Comparison of ENCODE assay signal across 16 cellular contexts in the genomic region with DNA sequence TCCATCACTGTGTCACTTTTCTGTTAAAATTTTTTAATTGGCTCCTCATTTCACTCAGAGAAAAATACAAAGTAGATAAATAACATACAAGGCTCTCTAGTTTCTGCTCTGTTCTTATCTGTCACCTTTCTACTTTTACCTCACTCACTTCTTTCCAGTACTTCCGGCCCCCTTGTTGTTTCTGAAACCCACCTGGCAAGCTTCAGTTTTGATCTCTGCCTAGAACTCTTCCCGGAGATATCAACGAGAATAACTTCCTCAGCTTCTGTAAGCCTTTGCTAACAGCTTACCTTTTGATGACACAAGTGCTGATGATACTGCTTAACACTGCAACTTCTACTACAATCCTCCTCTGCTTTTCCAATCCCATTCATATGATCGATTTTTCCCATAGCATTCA.
A peak's percentile ranks its signal among the peaks of the same experiment; 100 is the strongest.
DNase-seq lines count a peak whose midpoint lies in the region; ATAC-seq and TF ChIP-seq lines count a peak whose summit lies in the region.
"Had no signal": no experiment of that assay in that cellular context is flagged by ENCODE, and none has a peak within 500 bp of the region (broad histone marks: within the 10 kb centered on the region; RNA-seq: fewer than 3 reads in every experiment).

No MANE protein-coding gene starts in this region.

- H3K18ac ChIP-seq in neuronal stem cell (ENCODE audit: low read length): no peak overlapping the region

- no peak overlapping the region for H4K91ac ChIP-seq in neuronal stem cell (ENCODE audit: low read depth, low read length, poor library complexity)

- peak; percentile 66 for DNase-seq in MM.1S
- DNase-seq in PC-3: no peak
- DNase-seq in neuronal stem cell (ENCODE audit: low spot score): no peak
- no peak for DNase-seq in NCI-H1694 (lab: John Stamatoyannopoulos, UW)
- DNase-seq in amygdala (lab: John Stamatoyannopoulos, UW): no peak
- DNase-seq in right cardiac atrium: no peak
- DNase-seq: C1 segment of cervical spinal cord; Calu3; CD4-positive, alpha-beta memory T cell; COR-L47; DMS53; DMS79 treated with DMSO at 0.1 percent for 48 hours; GF-D8; GOT3; H7 had no signal

- H3K4me1 ChIP-seq in MM.1S (ENCODE audit: low read length) (peaks cover 16% of the 10 kb centered on the region), PC-3 (ENCODE audit: insufficient read depth, low read length) (no peaks in the 10 kb centered on the region), neuronal stem cell (ENCODE audit: control insufficient read depth in 2 of 2, insufficient read depth in 1 of 2, low read depth in 1 of 2, low read length in 2 of 2) (no peaks in the 10 kb centered on the region), right cardiac atrium (ENCODE audit: control insufficient read depth, insufficient read depth, low read length) (no peaks in the 10 kb centered on the region)

- H4K20me1 ChIP-seq in MM.1S (ENCODE audit: insufficient read depth, low read length): no peaks in the 10 kb centered on the region
- H4K20me1 ChIP-seq in PC-3 (ENCODE audit: low read length): no peaks in the 10 kb centered on the region

- H4K8ac ChIP-seq in neuronal stem cell (ENCODE audit: low read depth, low read length): no peak overlapping the region

- H2BK15ac ChIP-seq in neuronal stem cell (ENCODE audit: low read length): no peak overlapping the region

- H3K27ac ChIP-seq in MM.1S (ENCODE audit: low read length) (peak overlapping the region; percentile 47; the same call in 1 of the 2 replicates), PC-3 (ENCODE audit: low read length) (no peak overlapping the region), neuronal stem cell (replicated peaks; ENCODE audit: low read length) (no peak overlapping the region), right cardiac atrium (ENCODE audit: low read length) (no peak overlapping the region)

- no CpG with 5 or more reads among the region's 4 CpGs for WGBS in neuronal stem cell (ENCODE audit: extremely low coverage in 2 of 2, insufficient read length in 2 of 2, insufficient replicate concordance in 1 of 2), 2 donors
- 50% methylated on average over 4 of the region's 4 CpGs for WGBS in right cardiac atrium

- H3K9me2 ChIP-seq in MM.1S (replicated peaks; ENCODE audit: insufficient read depth, low read length) (no peaks in the 10 kb centered on the region), PC-3 (replicated peaks; ENCODE audit: low read length) (no peaks in the 10 kb centered on the region)

- H3K23ac ChIP-seq in neuronal stem cell (ENCODE audit: low read depth, low read length, poor library complexity): no peak overlapping the region

- no peaks in the 10 kb centered on the region for H3K79me1 ChIP-seq in neuronal stem cell (ENCODE audit: low read depth, low read length)

- H2BK12ac ChIP-seq in neuronal stem cell (ENCODE audit: low read length): no peak overlapping the region

- ATAC-seq in PC-3: no peak
- no peak for ATAC-seq in right cardiac atrium
- ATAC-seq: HCT116 had no signal

- H3K9ac ChIP-seq in MM.1S (ENCODE audit: low read length) (no peak overlapping the region; the same call in 1 of the 2 replicates), PC-3 (ENCODE audit: low read length) (no peak overlapping the region), neuronal stem cell (ENCODE audit: low read depth, low read length, poor library complexity) (no peak overlapping the region)

- H2AFZ ChIP-seq in MM.1S (ENCODE audit: low read length) (peak overlapping the region; percentile 5), PC-3 (ENCODE audit: low read length) (0 out of 2 replicates have a peak overlapping the region, but pooled peaks have one; percentile 3), neuronal stem cell (ENCODE audit: low read length) (peak overlapping the region; percentile 17)

- no peaks in the 10 kb centered on the region for H3K79me2 ChIP-seq in MM.1S (ENCODE audit: low read length)
- no peaks in the 10 kb centered on the region for H3K79me2 ChIP-seq in PC-3 (ENCODE audit: low read length)

- H2BK5ac ChIP-seq in neuronal stem cell (ENCODE audit: low read length): no peak overlapping the region

- POLR2A ChIA-PET in PC-3 (lab: Charles Lee; ENCODE audit: unreplicated experiment): no interaction called here

- TF ChIP-seq CTCF in MM.1S (IDR thresholded peaks at IDR 0.05; ENCODE audit: low read length) (no peak), PC-3 (conservative IDR thresholded peaks at IDR 0.05; ENCODE audit: low read depth, low read length) (no peak)

- intact Hi-C loops in PC-3 (cut with micrococcal nuclease) (no loop called here), right cardiac atrium (cut with DNase I) (no loop called here)

- no peak overlapping the region for H2AK5ac ChIP-seq in neuronal stem cell (ENCODE audit: low read depth, low read length)

- H3K4me2 ChIP-seq in MM.1S (ENCODE audit: low read depth, low read length): peak overlapping the region; percentile 38
- H3K4me2 ChIP-seq in PC-3 (ENCODE audit: low read length): no peak overlapping the region
- H3K4me2 ChIP-seq in neuronal stem cell (ENCODE audit: insufficient read depth, low read length, poor library complexity, severe bottlenecking): no peak overlapping the region

- BruUV-seq in PC-3 (replicated peaks; lab: Mats Ljungman, UMichigan): no TSS peak

- no peak overlapping the region for H3K4ac ChIP-seq in neuronal stem cell (ENCODE audit: low read length)

- no peak overlapping the region for H3K14ac ChIP-seq in neuronal stem cell (ENCODE audit: low read length)

- H3K36me3 ChIP-seq in MM.1S (replicated peaks; ENCODE audit: insufficient read depth, low read length): no peaks in the 10 kb centered on the region
- H3K36me3 ChIP-seq in PC-3 (ENCODE audit: low read depth, low read length): no peaks in the 10 kb centered on the region
- no peaks in the 10 kb centered on the region for H3K36me3 ChIP-seq in neuronal stem cell (replicated peaks in 1 of 2; ENCODE audit: control insufficient read depth in 2 of 2, insufficient read depth in 2 of 2, low read length in 2 of 2)

- H3F3A ChIP-seq in MM.1S (ENCODE audit: insufficient read depth, low read length) (peaks cover 6% of the 10 kb centered on the region; the same call in 1 of the 2 replicates), PC-3 (ENCODE audit: low read length, unreplicated experiment) (no peaks in the 10 kb centered on the region)

- H3K27me3 ChIP-seq in MM.1S (replicated peaks; ENCODE audit: insufficient read depth, low read length) (no peaks in the 10 kb centered on the region), PC-3 (ENCODE audit: low read length) (no peaks in the 10 kb centered on the region), neuronal stem cell (ENCODE audit: control insufficient read depth in 3 of 3, insufficient read depth in 3 of 3, low read depth in 1 of 3, low read length in 3 of 3) (no peaks in the 10 kb centered on the region), right cardiac atrium (ENCODE audit: control insufficient read depth, insufficient read depth) (no peaks in the 10 kb centered on the region)

- CTCF ChIA-PET in PC-3 (lab: Charles Lee): no interaction called here

- H2BK120ac ChIP-seq in neuronal stem cell (ENCODE audit: low read depth, low read length): no peak overlapping the region

- peak overlapping the region; percentile 8; the same call in 1 of the 2 replicates for H3K4me3 ChIP-seq in MM.1S (ENCODE audit: low read length)
- no peak overlapping the region for H3K4me3 ChIP-seq in PC-3 (ENCODE audit: low read length)
- H3K4me3 ChIP-seq in neuronal stem cell (ENCODE audit: low read length in 2 of 2): no peak overlapping the region
- no peak overlapping the region for H3K4me3 ChIP-seq in right cardiac atrium (ENCODE audit: low read length)

- H3K9me3 ChIP-seq in MM.1S (replicated peaks; ENCODE audit: insufficient read depth, low read length) (no peaks in the 10 kb centered on the region), PC-3 (ENCODE audit: low read length) (peaks cover 14% of the 10 kb centered on the region), neuronal stem cell (replicated peaks in 1 of 2; ENCODE audit: control insufficient read depth in 2 of 2, insufficient read depth in 1 of 2, low read depth in 1 of 2, low read length in 2 of 2) (peaks cover 5 to 11% of the 10 kb centered on the region in 2 donors), right cardiac atrium (ENCODE audit: control insufficient read depth, low read length) (peaks cover 1% of the 10 kb centered on the region)
